In genomic region chr11:92046103-92046502, GRCh38 we compare ENCODE assay signal across 11 cellular contexts.
"Had no signal": no experiment of that assay in that cellular context is flagged by ENCODE, and none has a peak within 500 bp of the region (broad histone marks: within the 10 kb centered on the region; RNA-seq: fewer than 3 reads in every experiment).

No MANE protein-coding gene starts in this region.

- H3K4me3 ChIP-seq: GM23248, GM23338, HAP-1 had no signal

- ATAC-seq: GM23338, HCT116 had no signal

- H3K9ac ChIP-seq: GM23248 had no signal

- DNase-seq: GM23248, GOT3, H7, H9, HCEC 1CT, HFFc6 had no signal

- H3K27ac ChIP-seq: GM23248 had no signal

- H3K4me1 ChIP-seq: HAP-1 had no signal

- H3K9me3 ChIP-seq: HAP-1 had no signal

- H3K36me3 ChIP-seq: HAP-1 had no signal

- H3K4me2 ChIP-seq: GM23338 had no signal

- H2AFZ ChIP-seq: GM23248 had no signal

- FAIRE-seq: H1, H54 had no signal
